ENCODE assay signal across 15 cellular contexts in genomic region chr18:371616-371998, GRCh38.
A peak's percentile ranks its signal among the peaks of the same experiment; 100 is the strongest.
DNase-seq lines count a peak whose midpoint lies in the region; ATAC-seq and TF ChIP-seq lines count a peak whose summit lies in the region.
"Had no signal": no experiment of that assay in that cellular context is flagged by ENCODE, and none has a peak within 500 bp of the region (broad histone marks: within the 10 kb centered on the region; RNA-seq: fewer than 3 reads in every experiment).

No MANE protein-coding gene starts in this region.

- H3K9ac ChIP-seq in BLaER1: peak overlapping the region; percentile 55
- H3K9ac ChIP-seq: parathyroid adenoma had no signal

- peak overlapping the region; percentile 86 for H3K4me2 ChIP-seq in BLaER1

- peak in 2 of 4 donors; percentile 32 to 65 for ATAC-seq in heart left ventricle
- no peak for ATAC-seq in GM21360 (IDR thresholded peaks at IDR 0.05; ENCODE audit: unreplicated experiment)
- ATAC-seq in GM21825 (IDR thresholded peaks at IDR 0.05; ENCODE audit: unreplicated experiment): no peak

- H3K4me1 ChIP-seq in BLaER1 (peaks cover 80% of the 10 kb centered on the region), heart left ventricle (peaks cover 0 to 61% (median 21%) of the 10 kb centered on the region in 12 donors), prostate gland (replicated peaks) (peaks cover 5% of the 10 kb centered on the region)
- H3K4me1 ChIP-seq: Caco-2, parathyroid adenoma had no signal

- H4K20me1 ChIP-seq in BLaER1: no peaks in the 10 kb centered on the region

- no peak for TF ChIP-seq POLR2A in heart left ventricle (IDR thresholded peaks at IDR 0.05)
- TF ChIP-seq POLR2A in prostate gland (IDR thresholded peaks at IDR 0.05): no peak

- intact Hi-C loops in heart left ventricle (cut with DNase I) (loop anchor here in 2 of 10 donors (10.0 kb wide), 1 partner anchor 83 kb away; no protein-coding TSS in a partner anchor), prostate gland (cut with DNase I) (loop anchor here (5.0 to 10.0 kb wide), 2 partner anchors 44 to 243 kb away; no protein-coding TSS in a partner anchor)

- H3K9me3 ChIP-seq in BLaER1 (no peaks in the 10 kb centered on the region), heart left ventricle (no peaks in the 10 kb centered on the region), prostate gland (no peaks in the 10 kb centered on the region)
- H3K9me3 ChIP-seq: Caco-2 had no signal

- 45 to 63% (median 57%) methylated on average over 7 of the region's 7 CpGs for WGBS in heart left ventricle, 4 donors
- 27% methylated on average over 7 of the region's 7 CpGs for WGBS in prostate gland

- H3K36me3 ChIP-seq in BLaER1 (no peaks in the 10 kb centered on the region), heart left ventricle (no peaks in the 10 kb centered on the region), prostate gland (no peaks in the 10 kb centered on the region)

- H3K27ac ChIP-seq in BLaER1 (peak overlapping the region; percentile 64), heart left ventricle (peak overlapping the region in 9 of 12 donors; percentile 4 to 62 (median 50)), prostate gland (peak overlapping the region; percentile 59 to 67)
- H3K27ac ChIP-seq: parathyroid adenoma had no signal

- H3K27me3 ChIP-seq in BLaER1 (no peaks in the 10 kb centered on the region), heart left ventricle (no peaks in the 10 kb centered on the region), prostate gland (replicated peaks; ENCODE audit: insufficient read depth) (no peaks in the 10 kb centered on the region)

- TF ChIP-seq CTCF in heart left ventricle (IDR thresholded peaks at IDR 0.05): no peak
- no peak for TF ChIP-seq CTCF in prostate gland (IDR thresholded peaks at IDR 0.05)

- DNase-seq in RPMI7951 (ENCODE audit: low read depth): peak; percentile 87
- DNase-seq in heart left ventricle: peak in 1 of 5 donors; percentile 32
- peak; percentile 48 for DNase-seq in prostate gland (ENCODE audit: low spot score)
- no peak for DNase-seq in stimulated activated CD4-positive, alpha-beta T cell treated with anti-CD3 and anti-CD28 coated beads, Interleukin-4, amount 100 ng/mL, for 1 hour
- no peak for DNase-seq in GDM1 (lab: John Stamatoyannopoulos, UW)
- DNase-seq: ACHN; activated gamma-delta T cell treated with Interleukin-2 at 50 U/mL for 16 hours; Caco-2; foreskin melanocyte; NCI-H446 treated with DMSO at 0.1 percent for 48 hours; stimulated activated CD4-positive, alpha-beta T cell treated with anti-CD3 and anti-CD28 coated beads, Interleukin-2, amount 100 ng/mL, for 24 hours had no signal

- no peak overlapping the region for H3K4me3 ChIP-seq in BLaER1
- H3K4me3 ChIP-seq in heart left ventricle: no peak overlapping the region
- H3K4me3 ChIP-seq in prostate gland: no peak overlapping the region

Comparison
In these comparisons a context has a peak if more than half of its experiments do, and no peak if none do; other contexts are left out.
1. DNase-seq: peak in RPMI7951 (single experiment) and prostate gland (single experiment); none in stimulated activated CD4-positive, alpha-beta T cell treated with anti-CD3 and anti-CD28 coated beads, Interleukin-4, amount 100 ng/mL, for 1 hour (single experiment) and GDM1 (single experiment).
2. Peak in every context shown above with its lines, with median percentiles within 50 percentile points of each other: H3K27ac ChIP-seq.